9 cellular contexts compared by ENCODE assay signal in genomic region chr3:112671930-112672715, GRCh38. TPM values are rescaled to one million over a fixed set of nuclear protein-coding genes. Genes with fewer than 3 reads are reported as not detected.
DNase-seq lines count a peak whose midpoint lies in the region; ATAC-seq and TF ChIP-seq lines count a peak whose summit lies in the region.
"Had no signal": no experiment of that assay in that cellular context is flagged by ENCODE, and none has a peak within 500 bp of the region (broad histone marks: within the 10 kb centered on the region; RNA-seq: fewer than 3 reads in every experiment).

No MANE protein-coding gene starts in this region.

- H3K4me3 ChIP-seq in AG09309 (ENCODE audit: control insufficient read depth, low read depth, low read length) (no peak overlapping the region), mucosa of descending colon (no peak overlapping the region), OCI-LY7 (ENCODE audit: low read depth, low read length, poor library complexity, severe bottlenecking) (no peak overlapping the region), tibial artery (no peak overlapping the region)
- H3K4me3 ChIP-seq: thoracic aorta had no signal

- CTCF ChIA-PET in OCI-LY7 (lab: Charles Lee; ENCODE audit: unreplicated experiment): no interaction called here

- H3K4me2 ChIP-seq in OCI-LY7 (ENCODE audit: low read length): no peak overlapping the region

- ATAC-seq in mucosa of descending colon (peak; percentile 64), GM19395 (IDR thresholded peaks at IDR 0.05; ENCODE audit: unreplicated experiment) (no peak)

- no peak overlapping the region for H3K27ac ChIP-seq in OCI-LY7 (ENCODE audit: low read depth, low read length, poor library complexity, severe bottlenecking)
- H3K27ac ChIP-seq in tibial artery: peak overlapping the region in 1 of 2 donors; percentile 17

- no peaks in the 10 kb centered on the region for H3K36me3 ChIP-seq in mucosa of descending colon (ENCODE audit: low read depth)
- H3K36me3 ChIP-seq in OCI-LY7 (ENCODE audit: insufficient read depth, low read length): no peaks in the 10 kb centered on the region
- no peaks in the 10 kb centered on the region for H3K36me3 ChIP-seq in tibial artery
- H3K36me3 ChIP-seq: thoracic aorta had no signal

- TF ChIP-seq CTCF in AG09309 (IDR thresholded peaks at IDR 0.05; ENCODE audit: control insufficient read depth, insufficient read depth, low read depth, low read length, missing control alignments) (no peak), HFFc6 (IDR thresholded peaks at IDR 0.05) (no peak), mucosa of descending colon (IDR thresholded peaks at IDR 0.05) (no peak), OCI-LY7 (conservative IDR thresholded peaks at IDR 0.05; ENCODE audit: low read length) (no peak), tibial artery (IDR thresholded peaks at IDR 0.05) (no peak)

- no peak overlapping the region for H2AFZ ChIP-seq in OCI-LY7 (ENCODE audit: low read length)

- no peaks in the 10 kb centered on the region for H3K27me3 ChIP-seq in tibial artery

- H4K20me1 ChIP-seq in OCI-LY7 (ENCODE audit: insufficient read depth, low read length): no peaks in the 10 kb centered on the region

- no peaks in the 10 kb centered on the region; the same call in 1 of the 2 replicates for H3K36me3 Mint-ChIP-seq in HFFc6 (ENCODE audit: low read depth)

- no peaks in the 10 kb centered on the region for H3K9me3 ChIP-seq in mucosa of descending colon
- no peaks in the 10 kb centered on the region for H3K9me3 ChIP-seq in OCI-LY7 (ENCODE audit: low read length)
- H3K9me3 ChIP-seq in tibial artery: no peaks in the 10 kb centered on the region
- H3K9me3 ChIP-seq: thoracic aorta had no signal

- H3K27me3 Mint-ChIP-seq in HFFc6 (ENCODE audit: insufficient read depth): no peaks in the 10 kb centered on the region; the same call in 1 of the 2 replicates

- H3K4me1 ChIP-seq in mucosa of descending colon (ENCODE audit: low read depth) (no peaks in the 10 kb centered on the region), OCI-LY7 (ENCODE audit: insufficient read depth, low read length, poor library complexity, severe bottlenecking) (peaks cover 10% of the 10 kb centered on the region), tibial artery (peaks cover 0 to 23% (median 6%) of the 10 kb centered on the region in 4 donors)

- no peaks in the 10 kb centered on the region for H3K9me2 ChIP-seq in OCI-LY7 (ENCODE audit: insufficient read depth, low read length)

- no TSS peak for BruUV-seq in OCI-LY7 (replicated peaks; lab: Mats Ljungman, UMichigan)

- H3K4me3 Mint-ChIP-seq in HFFc6: peak overlapping the region; percentile 59

- H3K9me3 Mint-ChIP-seq in HFFc6: no peaks in the 10 kb centered on the region

- POLR2A ChIA-PET in OCI-LY7 (lab: Charles Lee): no interaction called here

- H3K27ac Mint-ChIP-seq in HFFc6: peak overlapping the region; percentile 96

- DNase-seq in AG09309 (ENCODE audit: low read depth): peak; percentile 98
- DNase-seq in HFFc6: peak; percentile 97
- DNase-seq in amniotic stem cell (lab: John Stamatoyannopoulos, UW): peak; percentile 66
- DNase-seq in mucosa of descending colon: no peak
- DNase-seq in OCI-LY7 (ENCODE audit: low spot score): no peak
- no peak for DNase-seq in tibial artery
- no peak for DNase-seq in GOT3 (lab: John Stamatoyannopoulos, UW)

- intact Hi-C loops in mucosa of descending colon (cut with DNase I, micrococcal nuclease) (no loop called here), OCI-LY7 (cut with micrococcal nuclease; ENCODE audit: unreplicated experiment) (no loop called here), tibial artery (cut with DNase I; ENCODE audit: low total_unique reads) (no loop called here)

- peaks cover 76% of the 10 kb centered on the region for H3K4me1 Mint-ChIP-seq in HFFc6 (ENCODE audit: low read depth)

- no peaks in the 10 kb centered on the region for H3K79me2 ChIP-seq in OCI-LY7 (ENCODE audit: insufficient read depth, low read depth, low read length)

RNA-seq across cellular contexts. Expression of gene CCDC80, which starts 31.2 kb away (rescaled TPM):
- total RNA-seq in HFFc6 (2021; fragmentation: NEBNext Ultra II Directional; extraction: Animal tissue kit (Norgen Biotek cat#: 25700)): 100 to 1,000 TPM; 326 to 388 (median 358) TPM
- 10 to 100 TPM in 2 of 3 donors, 1 to 10 TPM in 1; 5.9 to 58.7 (median 53.2) TPM for total RNA-seq in mucosa of descending colon
- 0.15 and 0.63 TPM in 2 replicates for total RNA-seq in OCI-LY7 (2014; rRNA removed; shearing (Covaris generic))
- total RNA-seq in OCI-LY7 (2022): 0.28 and 0.59 TPM in 2 replicates

Comparison
In these comparisons a context has a peak if more than half of its experiments do, and no peak if none do; other contexts are left out.
1. DNase-seq: peak in AG09309 (single experiment), HFFc6 (single experiment) and amniotic stem cell (single experiment); none in mucosa of descending colon (0 of 3), OCI-LY7 (single experiment), tibial artery (0 of 2) and GOT3 (single experiment).
2. RNA of gene CCDC80, which starts 31.2 kb away (total RNA-seq): 326 to 388 TPM in HFFc6; 5.9 to 58.7 TPM in mucosa of descending colon and 0.15 to 0.63 TPM in OCI-LY7; every median in the first group is over 4 times any median in the second.